Comparison of ENCODE assay signal across 13 cellular contexts in the genomic region with DNA sequence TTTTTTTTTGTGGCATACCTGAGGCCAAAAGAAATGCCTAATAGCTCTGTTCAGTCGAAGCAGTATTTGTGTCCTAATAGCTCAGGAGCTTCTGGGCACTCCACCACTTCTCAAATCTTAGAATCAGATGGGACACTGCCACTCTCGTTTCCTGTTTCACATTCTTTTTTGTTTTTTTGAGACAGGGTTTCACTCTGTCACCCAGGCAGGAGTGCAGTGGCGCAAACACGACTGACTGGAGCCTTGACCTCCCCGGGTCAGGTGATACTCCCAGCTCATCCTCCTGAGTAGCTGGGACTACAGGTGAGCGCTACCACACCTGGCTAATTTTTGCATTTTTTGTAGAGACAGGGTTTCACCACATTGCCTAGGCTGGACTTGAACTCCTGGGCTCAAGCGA. TPM values are rescaled to one million over a fixed set of nuclear protein-coding genes. Genes with fewer than 3 reads are reported as not detected.
DNase-seq lines count a peak whose midpoint lies in the region; ATAC-seq and TF ChIP-seq lines count a peak whose summit lies in the region.
"Had no signal": no experiment of that assay in that cellular context is flagged by ENCODE, and none has a peak within 500 bp of the region (broad histone marks: within the 10 kb centered on the region; RNA-seq: fewer than 3 reads in every experiment).

No MANE protein-coding gene starts in this region.

- H3K4me3 Mint-ChIP-seq in Calu3 (ENCODE audit: low read depth, unreplicated experiment) (no peak overlapping the region), osteocyte (ENCODE audit: unreplicated experiment) (no peak overlapping the region)
- no peak overlapping the region for H3K4me3 Mint-ChIP-seq in activated T-helper 17 cell treated with anti-CD3 and anti-CD28 coated beads, Interleukin-2, amount 50 U/mL, for 72 hours

- H3K4me1 Mint-ChIP-seq in Calu3 (ENCODE audit: low read depth, unreplicated experiment) (peaks cover 48% of the 10 kb centered on the region), osteocyte (ENCODE audit: unreplicated experiment) (peaks cover 43% of the 10 kb centered on the region)
- peaks cover 39% of the 10 kb centered on the region for H3K4me1 Mint-ChIP-seq in activated T-helper 17 cell treated with anti-CD3 and anti-CD28 coated beads, Interleukin-2, amount 50 U/mL, for 72 hours

- CTCF ChIA-PET in Calu3 (lab: Charles Lee), result no interaction called here

- no peak for DNase-seq in Calu3
- no peak for DNase-seq in osteocyte (ENCODE audit: extremely low spot score, unreplicated experiment)
- DNase-seq in UCSD-AML1 (lab: John Stamatoyannopoulos, UW; ENCODE audit: unreplicated experiment), result no peak
- DNase-seq: activated T-cell treated with anti-CD3 and anti-CD28 coated beads, Interleukin-2, amount 50 U/mL, for 48 hours; GF-D8; pancreas; PC-3; testis had no signal

- no peaks in the 10 kb centered on the region for H3K9me3 Mint-ChIP-seq in Calu3 (ENCODE audit: low read depth, unreplicated experiment)
- H3K9me3 Mint-ChIP-seq in activated T-helper 17 cell treated with anti-CD3 and anti-CD28 coated beads, Interleukin-2, amount 50 U/mL, for 72 hours, result no peaks in the 10 kb centered on the region
- H3K9me3 Mint-ChIP-seq in osteocyte (ENCODE audit: unreplicated experiment), result no peaks in the 10 kb centered on the region

- BruUV-seq in Calu3 (replicated peaks; lab: Mats Ljungman, UMichigan), result no TSS peak

- peak overlapping the region; percentile 68 for H3K27ac Mint-ChIP-seq in Calu3 (ENCODE audit: unreplicated experiment)
- H3K27ac Mint-ChIP-seq in activated T-helper 17 cell treated with anti-CD3 and anti-CD28 coated beads, Interleukin-2, amount 50 U/mL, for 72 hours, result peak overlapping the region; percentile 14
- no peak overlapping the region for H3K27ac Mint-ChIP-seq in osteocyte (ENCODE audit: unreplicated experiment)

- H3K36me3 Mint-ChIP-seq in Calu3 (ENCODE audit: insufficient read depth, unreplicated experiment) (no peaks in the 10 kb centered on the region), osteocyte (ENCODE audit: unreplicated experiment) (no peaks in the 10 kb centered on the region)
- H3K36me3 Mint-ChIP-seq in activated T-helper 17 cell treated with anti-CD3 and anti-CD28 coated beads, Interleukin-2, amount 50 U/mL, for 72 hours (ENCODE audit: low read depth), result no peaks in the 10 kb centered on the region

- TF ChIP-seq CTCF in Calu3 (IDR thresholded peaks at IDR 0.05; ENCODE audit: unreplicated experiment) (no peak), osteocyte (IDR thresholded peaks at IDR 0.05) (no peak)

- intact Hi-C loops in Calu3 (cut with micrococcal nuclease; ENCODE audit: unreplicated experiment), result no loop called here

- no peaks in the 10 kb centered on the region for H3K27me3 Mint-ChIP-seq in Calu3 (ENCODE audit: unreplicated experiment)
- no peaks in the 10 kb centered on the region for H3K27me3 Mint-ChIP-seq in activated T-helper 17 cell treated with anti-CD3 and anti-CD28 coated beads, Interleukin-2, amount 50 U/mL, for 72 hours
- no peaks in the 10 kb centered on the region for H3K27me3 Mint-ChIP-seq in osteocyte (ENCODE audit: unreplicated experiment)

- ATAC-seq in GM19438 (IDR thresholded peaks at IDR 0.05; ENCODE audit: low read depth, unreplicated experiment) (peak; percentile 57), HG03280 (IDR thresholded peaks at IDR 0.05; ENCODE audit: unreplicated experiment) (peak; percentile 38), HG03108 (IDR thresholded peaks at IDR 0.05; ENCODE audit: unreplicated experiment) (no peak), HG03196 (IDR thresholded peaks at IDR 0.05; ENCODE audit: unreplicated experiment) (no peak)
- no peak for ATAC-seq in activated T-helper 17 cell treated with anti-CD3 and anti-CD28 coated beads, Interleukin-2, amount 50 U/mL, for 72 hours (replicated peaks)
- ATAC-seq: PC-3 had no signal

RNA-seq across cellular contexts. Expression of gene SPPL3, which starts 52.7 kb away (rescaled TPM):
- total RNA-seq in Calu3 (2022) (61.0 and 61.1 TPM in 2 replicates), osteocyte (61.7 and 70.3 TPM in 2 replicates)
- 10 to 100 TPM; 33.7 to 34.5 TPM for total RNA-seq in activated T-helper 17 cell treated with anti-CD3 and anti-CD28 coated beads, Interleukin-2, amount 50 U/mL, for 72 hours

Comparison
In these comparisons a context has a peak if more than half of its experiments do, and no peak if none do; other contexts are left out.
1. ATAC-seq: peak in GM19438 (single experiment) and HG03280 (single experiment); none in activated T-helper 17 cell treated with anti-CD3 and anti-CD28 coated beads, Interleukin-2, amount 50 U/mL, for 72 hours (single experiment), HG03108 (single experiment) and HG03196 (single experiment).